In genomic region chr5:41641621-41642020, GRCh38 we compare ENCODE assay signal across 1 cellular context.
TF ChIP-seq lines count a peak whose summit lies in the region.

No MANE protein-coding gene starts in this region.

TF ChIP-seq in HCT116, 20 proteins besides CTCF, POLR2A, EP300 and RAD21 (continued from another document):
- TF ChIP-seq REST (IDR thresholded peaks at IDR 0.05; ENCODE audit: low read depth) = no peak
- no peak for TF ChIP-seq FOSL1 (IDR thresholded peaks at IDR 0.05; ENCODE audit: low read depth)
- TF ChIP-seq JUND (IDR thresholded peaks at IDR 0.05) = no peak
- no peak for TF ChIP-seq ELF1 (IDR thresholded peaks at IDR 0.05; ENCODE audit: borderline replicate concordance, low read depth)
- no peak for TF ChIP-seq YY1 (IDR thresholded peaks at IDR 0.05; ENCODE audit: extremely low read depth, insufficient replicate concordance, low read depth, low read length)
- TF ChIP-seq EZH2phosphoT487 (IDR thresholded peaks at IDR 0.05; ENCODE audit: borderline replicate concordance) = no peak
- TF ChIP-seq MAX (IDR thresholded peaks at IDR 0.05) = no peak
- TF ChIP-seq TCF7L2 (IDR thresholded peaks at IDR 0.05; ENCODE audit: borderline replicate concordance, extremely low read depth, insufficient read depth, insufficient read length) = no peak
